ENCODE assay signal across 1 cellular context in genomic region chr14:75648066-75648838, GRCh38.
A peak's percentile ranks its signal among the peaks of the same experiment; 100 is the strongest.
TF ChIP-seq lines count a peak whose summit lies in the region.

No MANE protein-coding gene starts in this region.

TF ChIP-seq in HepG2, 621 proteins besides CTCF, POLR2A, EP300 and RAD21 (continues in another document):
- TF ChIP-seq BHLHE40 (IDR thresholded peaks at IDR 0.05; ENCODE audit: low read length) (peak; percentile 67), MAX (IDR thresholded peaks at IDR 0.05) (peak; percentile 81), ZFP36L1 (CRISPR knock-in tag; IDR thresholded peaks at IDR 0.05) (peak; percentile 84; the same call in 1 of the 2 replicates), ZNF292 (CRISPR knock-in tag; IDR thresholded peaks at IDR 0.05; ENCODE audit: borderline replicate concordance, low read depth) (peak; percentile 98), DMAP1 (CRISPR knock-in tag; IDR thresholded peaks at IDR 0.05) (peak; percentile 89), FOXJ3 (CRISPR knock-in tag; IDR thresholded peaks at IDR 0.05; ENCODE audit: borderline replicate concordance) (peak; percentile 98), YEATS2 (CRISPR knock-in tag; IDR thresholded peaks at IDR 0.05; ENCODE audit: borderline replicate concordance) (peak; percentile 45; the same call in 1 of the 2 replicates), HHEX (CRISPR knock-in tag; IDR thresholded peaks at IDR 0.05) (peak; percentile 79), ZFP91 (CRISPR knock-in tag; IDR thresholded peaks at IDR 0.05; ENCODE audit: borderline replicate concordance) (peak; percentile 63), FOXO4 (CRISPR knock-in tag; conservative IDR thresholded peaks at IDR 0.05) (no peak), TP53 (CRISPR knock-in tag; conservative IDR thresholded peaks at IDR 0.05) (0 out of 2 replicates have a peak, but pooled peaks have one; percentile 25), ZNF124 (CRISPR knock-in tag; IDR thresholded peaks at IDR 0.05) (peak; percentile 84; the same call in 1 of the 2 replicates), NR2F1 (CRISPR knock-in tag; IDR thresholded peaks at IDR 0.05) (peak; percentile 93 to 97), PTBP1 (IDR thresholded peaks at IDR 0.05; ENCODE audit: low read depth, low read length, poor library complexity, severe bottlenecking) (no peak), LBX2 (CRISPR knock-in tag; IDR thresholded peaks at IDR 0.05; ENCODE audit: borderline replicate concordance) (no peak), THYN1 (CRISPR knock-in tag; IDR thresholded peaks at IDR 0.05; ENCODE audit: borderline replicate concordance, low read depth) (no peak), NFE2L1 (CRISPR knock-in tag; IDR thresholded peaks at IDR 0.05; ENCODE audit: borderline replicate concordance) (no peak), MYPOP (CRISPR knock-in tag; IDR thresholded peaks at IDR 0.05) (peak; percentile 82), ZNF33A (CRISPR knock-in tag; IDR thresholded peaks at IDR 0.05; ENCODE audit: borderline replicate concordance) (no peak), MXD3 (CRISPR knock-in tag; IDR thresholded peaks at IDR 0.05) (peak; percentile 52; the same call in 1 of the 2 replicates), ATF4 (CRISPR knock-in tag; IDR thresholded peaks at IDR 0.05) (peak in 1 of 2 experiments; percentile 98; a peak in 2 of 4 replicates), ZNF143 (CRISPR knock-in tag; IDR thresholded peaks at IDR 0.05) (peak; percentile 37; the same call in 1 of the 2 replicates), PITX1 (CRISPR knock-in tag; IDR thresholded peaks at IDR 0.05) (peak; percentile 90), DPF2 (CRISPR knock-in tag; IDR thresholded peaks at IDR 0.05; ENCODE audit: borderline replicate concordance, low read depth) (peak; percentile 97), KAT8 (CRISPR knock-in tag; IDR thresholded peaks at IDR 0.05) (peak; percentile 83), ZBTB2 (CRISPR knock-in tag; IDR thresholded peaks at IDR 0.05; ENCODE audit: low read depth) (peak; percentile 29; the same call in 1 of the 2 replicates), GATAD2A (CRISPR knock-in tag; IDR thresholded peaks at IDR 0.05) (peak; percentile 99), ELF3 (CRISPR knock-in tag; IDR thresholded peaks at IDR 0.05) (peak; percentile 90), ZSCAN29 (CRISPR knock-in tag; conservative IDR thresholded peaks at IDR 0.05) (no peak), MATR3 (CRISPR knock-in tag; IDR thresholded peaks at IDR 0.05) (no peak), ARID5B (CRISPR knock-in tag; IDR thresholded peaks at IDR 0.05) (peak; percentile 99), MTA3 (CRISPR knock-in tag; IDR thresholded peaks at IDR 0.05) (no peak), ZSCAN5A (CRISPR knock-in tag; IDR thresholded peaks at IDR 0.05; ENCODE audit: borderline replicate concordance) (no peak), ZNF577 (CRISPR knock-in tag; IDR thresholded peaks at IDR 0.05; ENCODE audit: borderline replicate concordance, low read depth) (no peak), PCBP2 (optimal IDR thresholded peaks at IDR 0.05; ENCODE audit: low read depth, low read length, poor library complexity, severe bottlenecking) (no peak), CREM (IDR thresholded peaks at IDR 0.05) (peak; percentile 88), CREM (CRISPR knock-in tag; IDR thresholded peaks at IDR 0.05) (no peak), FOXA1 (IDR thresholded peaks at IDR 0.05) (peak; percentile 76), FOXA1 (CRISPR knock-in tag; IDR thresholded peaks at IDR 0.05) (peak; percentile 98), NKX3-1 (CRISPR knock-in tag; IDR thresholded peaks at IDR 0.05) (peak; percentile 69; the same call in 1 of the 2 replicates), ZNF567 (CRISPR knock-in tag; IDR thresholded peaks at IDR 0.05; ENCODE audit: borderline replicate concordance) (no peak), ZKSCAN1 (IDR thresholded peaks at IDR 0.05; ENCODE audit: low read length) (no peak), NFAT5 (CRISPR knock-in tag; IDR thresholded peaks at IDR 0.05) (no peak)
